16 cellular contexts compared by ENCODE assay signal in the genomic region with DNA sequence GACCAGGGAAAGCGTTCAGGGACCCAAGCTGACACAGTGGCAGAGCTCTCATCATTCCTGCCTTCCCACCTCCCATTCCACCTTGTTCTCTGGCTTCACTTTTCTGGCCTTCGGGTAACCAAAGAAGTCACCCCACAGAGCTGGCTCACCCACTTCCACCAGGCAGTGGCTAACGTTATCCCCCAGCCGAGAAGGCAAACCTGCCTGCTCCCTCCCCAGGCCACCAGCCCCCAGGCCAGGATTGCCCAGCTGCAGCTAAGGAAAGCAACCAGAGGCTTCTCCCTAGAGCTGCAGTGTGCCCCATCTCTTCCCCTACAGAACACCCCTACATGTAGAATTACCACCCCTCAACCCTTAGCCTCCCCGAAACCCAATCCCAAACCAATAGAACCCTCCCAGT. TPM values are rescaled to one million over a fixed set of nuclear protein-coding genes. Genes with fewer than 3 reads are reported as not detected.
DNase-seq lines count a peak whose midpoint lies in the region; ATAC-seq and TF ChIP-seq lines count a peak whose summit lies in the region.
"Had no signal": no experiment of that assay in that cellular context is flagged by ENCODE, and none has a peak within 500 bp of the region (broad histone marks: within the 10 kb centered on the region; RNA-seq: fewer than 3 reads in every experiment).

No MANE protein-coding gene starts in this region.

- peaks cover 90% of the 10 kb centered on the region for H3F3A ChIP-seq in MM.1S (ENCODE audit: insufficient read depth, low read length)

- no peaks in the 10 kb centered on the region for H3K9me3 ChIP-seq in CD4-positive, alpha-beta memory T cell (ENCODE audit: control insufficient read depth in 1 of 2, low read length in 2 of 2)
- H3K9me3 ChIP-seq in MM.1S (replicated peaks; ENCODE audit: insufficient read depth, low read length), result no peaks in the 10 kb centered on the region
- H3K9me3 ChIP-seq: Caco-2 had no signal

- peak overlapping the region; percentile 90 for H3K4me2 ChIP-seq in MM.1S (ENCODE audit: low read depth, low read length)

- peak overlapping the region; percentile 73; the same call in 1 of the 2 replicates for H3K9ac ChIP-seq in MM.1S (ENCODE audit: low read length)

- CTCF ChIA-PET in CD4-positive, alpha-beta memory T cell (lab: Charles Lee; ENCODE audit: partially characterized antibody), result interaction anchor here (0.7 to 9.4 kb wide), 5 partner anchors 18 to 72 kb away, joined by 3 to 83 read pairs (median 4); a partner anchor contains a TSS

- POLR2A ChIA-PET in CD4-positive, alpha-beta memory T cell (lab: Charles Lee; ENCODE audit: partially characterized antibody), result interaction anchor here (0.8 to 22.5 kb wide), 6 partner anchors 9 to 72 kb away, joined by 3 to 520 read pairs (median 8); a partner anchor contains a TSS

- no peak for ATAC-seq in central memory CD8-positive, alpha-beta T cell (replicated peaks; ENCODE audit: extremely low read depth, poor library complexity, severe bottlenecking)
- ATAC-seq: left lobe of liver, Right ventricle myocardium inferior had no signal

- TF ChIP-seq CTCF in MM.1S (IDR thresholded peaks at IDR 0.05; ENCODE audit: low read length) (no peak), nephron (IDR thresholded peaks at IDR 0.05; ENCODE audit: unreplicated experiment in 3 of 3) (no peak), lower leg skin (IDR thresholded peaks at IDR 0.05) (no peak)

- no peaks in the 10 kb centered on the region for H3K9me3 Mint-ChIP-seq in CD4-positive, alpha-beta memory T cell
- H3K9me3 Mint-ChIP-seq in central memory CD8-positive, alpha-beta T cell, result no peaks in the 10 kb centered on the region
- H3K9me3 Mint-ChIP-seq in nephron, result no peaks in the 10 kb centered on the region

- peaks cover 99% of the 10 kb centered on the region for H3K79me2 ChIP-seq in MM.1S (ENCODE audit: low read length)

- peak overlapping the region; percentile 69 to 98 (median 90) for H3K27ac Mint-ChIP-seq in CD4-positive, alpha-beta memory T cell
- H3K27ac Mint-ChIP-seq in central memory CD8-positive, alpha-beta T cell (ENCODE audit: low read depth), result peak overlapping the region; percentile 99
- H3K27ac Mint-ChIP-seq in nephron, result peak overlapping the region in 2 of 3 experiments; percentile 38 to 86

- H3K9me2 ChIP-seq in MM.1S (replicated peaks; ENCODE audit: insufficient read depth, low read length), result no peaks in the 10 kb centered on the region

- 77 to 82% methylated on average over 5 of the region's 5 CpGs for WGBS in lower leg skin, 2 donors

- H3K27me3 ChIP-seq in CD4-positive, alpha-beta memory T cell (ENCODE audit: insufficient read depth, low read length), result no peaks in the 10 kb centered on the region
- no peaks in the 10 kb centered on the region for H3K27me3 ChIP-seq in MM.1S (replicated peaks; ENCODE audit: insufficient read depth, low read length)

- H3K4me1 Mint-ChIP-seq in CD4-positive, alpha-beta memory T cell, result peaks cover 74 to 98% (median 87%) of the 10 kb centered on the region in 4 donors
- H3K4me1 Mint-ChIP-seq in central memory CD8-positive, alpha-beta T cell, result peaks cover 87% of the 10 kb centered on the region
- H3K4me1 Mint-ChIP-seq in nephron, result peaks cover 37% of the 10 kb centered on the region

- H3K27ac ChIP-seq in CD4-positive, alpha-beta memory T cell (ENCODE audit: low read depth, low read length), result peak overlapping the region; percentile 65
- H3K27ac ChIP-seq in MM.1S (ENCODE audit: low read length) (peak overlapping the region; percentile 94; the same call in 1 of the 2 replicates), substantia nigra (ENCODE audit: low read depth, low read length, poor library complexity, severe bottlenecking) (no peak overlapping the region)

- intact Hi-C loops in CD4-positive, alpha-beta memory T cell (cut with micrococcal nuclease), result no loop called here
- intact Hi-C loops in lower leg skin (cut with DNase I; ENCODE audit: low total_unique reads), result no loop called here

- TF ChIP-seq POLR2A in lower leg skin (IDR thresholded peaks at IDR 0.05), result no peak

- H3K36me3 ChIP-seq in CD4-positive, alpha-beta memory T cell (ENCODE audit: insufficient read depth, low read length), result peaks cover 17% of the 10 kb centered on the region
- H3K36me3 ChIP-seq in MM.1S (replicated peaks; ENCODE audit: insufficient read depth, low read length), result no peaks in the 10 kb centered on the region

- no peaks in the 10 kb centered on the region for H4K20me1 ChIP-seq in MM.1S (ENCODE audit: insufficient read depth, low read length)

- H3K4me3 ChIP-seq in CD4-positive, alpha-beta memory T cell (ENCODE audit: low read length in 2 of 2), result no peak overlapping the region
- H3K4me3 ChIP-seq in MM.1S (ENCODE audit: low read length) (peak overlapping the region; percentile 34; the same call in 1 of the 2 replicates), lower leg skin (ENCODE audit: low read depth, poor library complexity, severe bottlenecking) (no peak overlapping the region)

- H3K4me1 ChIP-seq in CD4-positive, alpha-beta memory T cell (ENCODE audit: insufficient read depth, low read length), result peaks cover 99% of the 10 kb centered on the region
- H3K4me1 ChIP-seq in MM.1S (ENCODE audit: low read length), result peaks cover 64% of the 10 kb centered on the region
- H3K4me1 ChIP-seq: Caco-2 had no signal

- H3K27me3 Mint-ChIP-seq in CD4-positive, alpha-beta memory T cell, result no peaks in the 10 kb centered on the region
- H3K27me3 Mint-ChIP-seq in central memory CD8-positive, alpha-beta T cell, result no peaks in the 10 kb centered on the region
- H3K27me3 Mint-ChIP-seq in nephron (ENCODE audit: low read depth), result peaks cover 36% of the 10 kb centered on the region

- DNase-seq in CD4-positive, alpha-beta memory T cell, result no peak
- DNase-seq in MM.1S (no peak), NCI-H446 (lab: John Stamatoyannopoulos, UW) (no peak), substantia nigra (lab: John Stamatoyannopoulos, UW) (no peak), lower leg skin (ENCODE audit: low spot score in 2 of 2) (no peak), NCI-H526 (lab: John Stamatoyannopoulos, UW) (no peak)
- no peak for DNase-seq in central memory CD8-positive, alpha-beta T cell (ENCODE audit: low spot score in 2 of 2)
- DNase-seq: Caco-2; cortex of kidney; foreskin melanocyte; NCI-H2227 treated with DMSO at 0.1 percent for 48 hours; stimulated activated CD4-positive, alpha-beta T cell treated with anti-CD3 and anti-CD28 coated beads, Interleukin-2, amount 100 ng/mL, for 24 hours; stimulated activated naive CD4-positive, alpha-beta T cell had no signal

- H3K4me3 Mint-ChIP-seq in CD4-positive, alpha-beta memory T cell, result peak overlapping the region; percentile 35 to 81 (median 52)
- H3K4me3 Mint-ChIP-seq in central memory CD8-positive, alpha-beta T cell, result peak overlapping the region; percentile 99
- no peak overlapping the region for H3K4me3 Mint-ChIP-seq in nephron

- peaks cover 13 to 63% of the 10 kb centered on the region in 2 donors for H3K36me3 Mint-ChIP-seq in CD4-positive, alpha-beta memory T cell
- H3K36me3 Mint-ChIP-seq in central memory CD8-positive, alpha-beta T cell (ENCODE audit: insufficient read depth), result peaks cover 18% of the 10 kb centered on the region
- H3K36me3 Mint-ChIP-seq in nephron (ENCODE audit: low read depth), result no peaks in the 10 kb centered on the region

- H2AFZ ChIP-seq in MM.1S (ENCODE audit: low read length), result no peak overlapping the region

RNA-seq across cellular contexts. Expression of a gene that starts 22.2 kb away (rescaled TPM):
- total RNA-seq in CD4-positive, alpha-beta memory T cell, result 100 to 1,000 TPM; 272 to 293 TPM
- 10 to 100 TPM; 17.1 to 51.1 TPM for polyA plus RNA-seq in CD4-positive, alpha-beta memory T cell
- total RNA-seq in lower leg skin, result 10 to 100 TPM in 2 of 4 donors, 1 to 10 TPM in 2; 8.5 to 21.8 (median 13.4) TPM

Comparison
In these comparisons a context has a peak if more than half of its experiments do, and no peak if none do; other contexts are left out.
1. H3K4me3 Mint-ChIP-seq: peak in CD4-positive, alpha-beta memory T cell (8 of 8) and central memory CD8-positive, alpha-beta T cell (single experiment); none in nephron (0 of 3).
2. RNA of a gene that starts 22.2 kb away (total RNA-seq): 272 to 293 TPM in CD4-positive, alpha-beta memory T cell; 8.5 to 21.8 TPM in lower leg skin; every median in the first group is over 10 times any median in the second.
3. Peak in every context shown above with its lines, with median percentiles within 50 percentile points of each other: H3K27ac Mint-ChIP-seq.